ENCODE assay signal across 22 cellular contexts in genomic region chr14:57502581-57503254, GRCh38. TPM values are rescaled to one million over a fixed set of nuclear protein-coding genes. Genes with fewer than 3 reads are reported as not detected.
DNase-seq lines count a peak whose midpoint lies in the region; ATAC-seq and TF ChIP-seq lines count a peak whose summit lies in the region.
"Had no signal": no experiment of that assay in that cellular context is flagged by ENCODE, and none has a peak within 500 bp of the region (broad histone marks: within the 10 kb centered on the region; RNA-seq: fewer than 3 reads in every experiment).

No MANE protein-coding gene starts in this region.

- H3K4me1 ChIP-seq in HEK293 (ENCODE audit: control insufficient read depth, insufficient read depth, low read length) = no peaks in the 10 kb centered on the region; the same call in 1 of the 2 replicates
- H3K4me1 ChIP-seq: BLaER1 treated with 17β-estradiol and CSF1 and Interleukin-3, amounts not matched to agents 10 nM and 100 nM had no signal

- no peaks in the 10 kb centered on the region for H3K27me3 Mint-ChIP-seq in activated naive CD8-positive, alpha-beta T cell treated with anti-CD3 and anti-CD28 coated beads for 36 hours
- H3K27me3 Mint-ChIP-seq: activated naive CD4-positive, alpha-beta T cell treated with anti-CD3 and anti-CD28 coated beads, Interleukin-2, amount 10 ng/mL, durations not matched to agents 7 days and 5 days; type B pancreatic cell had no signal

- no peak overlapping the region for H3K27ac Mint-ChIP-seq in activated naive CD8-positive, alpha-beta T cell treated with anti-CD3 and anti-CD28 coated beads for 36 hours
- H3K27ac Mint-ChIP-seq: activated naive CD4-positive, alpha-beta T cell treated with anti-CD3 and anti-CD28 coated beads, Interleukin-2, amount 10 ng/mL, durations not matched to agents 7 days and 5 days; T-cell had no signal

- CTCF ChIA-PET in HEK293 (lab: Yijun Ruan, JAX) = no interaction called here

- POLR2A ChIA-PET in HEK293 (lab: Yijun Ruan, JAX) = interaction anchor here (0.6 kb wide), 1 partner anchor 27 kb away, joined by 3 read pairs; no protein-coding TSS in a partner anchor

- H3K9me3 Mint-ChIP-seq in activated naive CD8-positive, alpha-beta T cell treated with anti-CD3 and anti-CD28 coated beads for 36 hours = no peaks in the 10 kb centered on the region
- H3K9me3 Mint-ChIP-seq: activated naive CD4-positive, alpha-beta T cell treated with anti-CD3 and anti-CD28 coated beads, Interleukin-2, amount 10 ng/mL, durations not matched to agents 7 days and 5 days; type B pancreatic cell had no signal

- ATAC-seq in HG02852 (IDR thresholded peaks at IDR 0.05; ENCODE audit: unreplicated experiment) = no peak
- ATAC-seq in HG03108 (IDR thresholded peaks at IDR 0.05; ENCODE audit: unreplicated experiment) = no peak
- ATAC-seq: HCT116, left colon, T-cell had no signal

- DNase-seq in NCI-H2227 (lab: John Stamatoyannopoulos, UW; ENCODE audit: unreplicated experiment) = peak; percentile 9
- DNase-seq in fibroblast of pulmonary artery (ENCODE audit: low read depth) = peak; percentile 16
- peak; percentile 63 for DNase-seq in renal cortical epithelial cell (ENCODE audit: low read depth)
- no peak for DNase-seq in HUDEP-2 (lab: John Stamatoyannopoulos, UW; ENCODE audit: unreplicated experiment in 76 of 76)
- DNase-seq in activated naive CD8-positive, alpha-beta T cell treated with anti-CD3 and anti-CD28 coated beads for 36 hours = no peak
- DNase-seq: activated CD4-positive, CD25-positive, alpha-beta regulatory T cell; activated naive CD4-positive, alpha-beta T cell treated with anti-CD3 and anti-CD28 coated beads, Interleukin-2, amount 10 ng/mL, durations not matched to agents 7 days and 5 days; DND-41; head of caudate nucleus; Kasumi-1; left colon; NCI-H2029 treated with DMSO at 0.1 percent for 48 hours; retina; stimulated activated CD4-positive, alpha-beta T cell treated with anti-CD3 and anti-CD28 coated beads, Interleukin-2, amount 100 ng/mL, for 48 hours; T-cell had no signal

- H3K4me3 ChIP-seq in HEK293 (ENCODE audit: low read depth, low read length) (no peak overlapping the region), fibroblast of pulmonary artery (replicated peaks; ENCODE audit: low read depth, low read length) (no peak overlapping the region)
- H3K4me3 ChIP-seq: BLaER1 treated with 17β-estradiol and CSF1 and Interleukin-3, amounts not matched to agents 10 nM and 100 nM had no signal

- H3K4me3 Mint-ChIP-seq in activated naive CD8-positive, alpha-beta T cell treated with anti-CD3 and anti-CD28 coated beads for 36 hours = no peak overlapping the region
- H3K4me3 Mint-ChIP-seq: activated naive CD4-positive, alpha-beta T cell treated with anti-CD3 and anti-CD28 coated beads, Interleukin-2, amount 10 ng/mL, durations not matched to agents 7 days and 5 days; T-cell; type B pancreatic cell had no signal

- H3K36me3 Mint-ChIP-seq in activated naive CD8-positive, alpha-beta T cell treated with anti-CD3 and anti-CD28 coated beads for 36 hours = no peaks in the 10 kb centered on the region
- H3K36me3 Mint-ChIP-seq: activated naive CD4-positive, alpha-beta T cell treated with anti-CD3 and anti-CD28 coated beads, Interleukin-2, amount 10 ng/mL, durations not matched to agents 7 days and 5 days; T-cell; type B pancreatic cell had no signal

- TF ChIP-seq CTCF in HEK293 (tag by site-specific recombination; IDR thresholded peaks at IDR 0.05) (no peak), fibroblast of pulmonary artery (IDR thresholded peaks at IDR 0.05; ENCODE audit: low read length, missing control alignments) (no peak)

- no peaks in the 10 kb centered on the region for H3K4me1 Mint-ChIP-seq in activated naive CD8-positive, alpha-beta T cell treated with anti-CD3 and anti-CD28 coated beads for 36 hours
- H3K4me1 Mint-ChIP-seq: activated naive CD4-positive, alpha-beta T cell treated with anti-CD3 and anti-CD28 coated beads, Interleukin-2, amount 10 ng/mL, durations not matched to agents 7 days and 5 days; T-cell had no signal

- no peaks in the 10 kb centered on the region for H3K9me3 ChIP-seq in HEK293 (ENCODE audit: control insufficient read depth, insufficient read depth, low read depth, low read length)

- no peaks in the 10 kb centered on the region for H3K36me3 ChIP-seq in HEK293 (ENCODE audit: control insufficient read depth in 2 of 2, insufficient read depth in 1 of 2, low read length in 2 of 2)
- H3K36me3 ChIP-seq: BLaER1 treated with 17β-estradiol and CSF1 and Interleukin-3, amounts not matched to agents 10 nM and 100 nM had no signal

- no peak overlapping the region for H3K27ac ChIP-seq in HEK293 (ENCODE audit: extremely low read depth, low read depth, low read length)
- H3K27ac ChIP-seq: BLaER1 treated with 17β-estradiol and CSF1 and Interleukin-3, amounts not matched to agents 10 nM and 100 nM; HL-60 had no signal

TF ChIP-seq in HEK293, 187 proteins besides CTCF, POLR2A, EP300 and RAD21:
- no peak for TF ChIP-seq ZSCAN30 (tag by site-specific recombination; IDR thresholded peaks at IDR 0.05)
- TF ChIP-seq GLIS1 (tag by site-specific recombination; IDR thresholded peaks at IDR 0.05) = no peak
- TF ChIP-seq PATZ1 (tag by site-specific recombination; IDR thresholded peaks at IDR 0.05) = no peak
- no peak for TF ChIP-seq INSM2 (tag by site-specific recombination; IDR thresholded peaks at IDR 0.05)
- peak; percentile 30; the same call in 1 of the 2 replicates for TF ChIP-seq ZNF341 (tag by site-specific recombination; IDR thresholded peaks at IDR 0.05; ENCODE audit: low read depth)
- peak; percentile 46; the same call in 1 of the 2 replicates for TF ChIP-seq ZFHX2 (tag by site-specific recombination; conservative IDR thresholded peaks at IDR 0.05)
- TF ChIP-seq EGR2 (tag by site-specific recombination; IDR thresholded peaks at IDR 0.05; ENCODE audit: low read depth) = 0 out of 2 replicates have a peak, but pooled peaks have one; percentile 11
- TF ChIP-seq ZNF48 (tag by site-specific recombination; IDR thresholded peaks at IDR 0.05) = no peak
- no peak for TF ChIP-seq ZNF324 (tag by site-specific recombination; IDR thresholded peaks at IDR 0.05)

RNA-seq across cellular contexts. Expression of gene CCDC198, which starts 9.1 kb away (rescaled TPM):
- 41.0 and 74.6 TPM in 2 replicates for total RNA-seq in renal cortical epithelial cell
- not detected for total RNA-seq in activated naive CD8-positive, alpha-beta T cell treated with anti-CD3 and anti-CD28 coated beads for 36 hours
- total RNA-seq: left colon, T-cell had no signal

Comparison
In these comparisons a context has a peak if more than half of its experiments do, and no peak if none do; other contexts are left out.
1. DNase-seq: peak in NCI-H2227 (single experiment), fibroblast of pulmonary artery (single experiment) and renal cortical epithelial cell (single experiment); none in HUDEP-2 (0 of 76) and activated naive CD8-positive, alpha-beta T cell treated with anti-CD3 and anti-CD28 coated beads for 36 hours (single experiment).
2. RNA of gene CCDC198, which starts 9.1 kb away (total RNA-seq): 41.0 to 74.6 TPM in renal cortical epithelial cell; not detected in activated naive CD8-positive, alpha-beta T cell treated with anti-CD3 and anti-CD28 coated beads for 36 hours; every median in the first group is over 10 times any median in the second.